In the genomic region with DNA sequence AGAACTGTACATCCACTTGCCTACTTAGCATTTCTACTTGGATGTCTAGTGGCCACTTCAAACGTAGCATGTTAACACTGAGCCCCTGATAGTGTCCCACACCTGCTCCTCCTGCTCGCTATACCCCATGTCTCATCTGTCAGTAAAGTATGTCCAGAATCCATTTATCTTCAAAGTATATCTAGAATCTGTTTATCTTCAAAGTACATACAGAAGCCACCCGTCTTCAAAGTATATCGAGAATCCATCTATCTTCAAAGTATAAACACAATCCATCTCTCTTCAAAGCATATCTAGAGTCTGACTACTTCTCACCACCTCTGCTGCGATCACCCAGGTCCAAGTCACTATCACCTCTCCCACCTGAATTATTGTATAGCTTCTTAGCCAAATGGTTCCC, we compare ENCODE assay signal across 33 cellular contexts.
"Had no signal": no experiment of that assay in that cellular context is flagged by ENCODE, and none has a peak within 500 bp of the region (broad histone marks: within the 10 kb centered on the region; RNA-seq: fewer than 3 reads in every experiment).

No MANE protein-coding gene starts in this region.

- H3K27ac ChIP-seq: brain microvascular endothelial cell, Peyer's patch had no signal

- ATAC-seq: activated CD4-positive, alpha-beta T cell treated with anti-CD3 and anti-CD28 coated beads for 36 hours; activated CD8-positive, alpha-beta T cell treated with anti-CD3 and anti-CD28 coated beads, Interleukin-2, amount 10 ng/mL, durations not matched to agents 7 days and 5 days; PC-3 had no signal

- DNase-seq: activated CD4-positive, alpha-beta T cell treated with anti-CD3 and anti-CD28 coated beads for 36 hours; activated CD4-positive, alpha-beta T cell treated with anti-CD3 and anti-CD28 coated beads, Interleukin-2, amount 10 ng/mL, durations not matched to agents 7 days and 5 days; activated CD4-positive, alpha-beta T cell treated with anti-CD3 and anti-CD28 coated beads, Interleukin-2, amount 50 U/mL, for 48 hours; activated CD8-positive, alpha-beta T cell treated with anti-CD3 and anti-CD28 coated beads, Interleukin-2, amount 10 ng/mL, durations not matched to agents 7 days and 5 days; activated gamma-delta T cell treated with Interleukin-2 at 50 U/mL for 16 hours; activated naive CD4-positive, alpha-beta T cell treated with anti-CD3 and anti-CD28 coated beads for 36 hours; activated naive CD8-positive, alpha-beta T cell treated with anti-CD3 and anti-CD28 coated beads for 36 hours; activated T-cell treated with anti-CD3 and anti-CD28 coated beads, Interleukin-2, amount 50 U/mL, for 24 hours; amniotic stem cell; aorta; brain microvascular endothelial cell; central memory CD4-positive, alpha-beta T cell; Kasumi-1; KG1; MG63; NCI-H1048; NCI-H1105 treated with DMSO at 0.1 percent for 48 hours; NCI-H1436; NCI-H1694; NCI-H1930; NCI-H2081 treated with DMSO at 0.1 percent for 48 hours; NCI-H2171; NCI-H2227 treated with DMSO at 0.1 percent for 48 hours; NCI-H446 treated with DMSO at 0.1 percent for 48 hours; NCI-H526; NCI-H748 treated with DMSO at 0.1 percent for 48 hours; NK-92 treated with Interleukin-12 subunit alpha and Interleukin-12 subunit beta, amount 100 ng/mL, for 24 hours; PC-3; Peyer's patch; RPMI8226; SHP77 treated with DMSO at 0.1 percent for 48 hours; SW 1271; T1000 had no signal

- H3K36me3 Mint-ChIP-seq: activated naive CD8-positive, alpha-beta T cell treated with anti-CD3 and anti-CD28 coated beads for 36 hours had no signal

- H3K4me3 Mint-ChIP-seq: activated CD4-positive, alpha-beta T cell treated with anti-CD3 and anti-CD28 coated beads for 36 hours; activated CD4-positive, alpha-beta T cell treated with anti-CD3 and anti-CD28 coated beads, Interleukin-2, amount 10 ng/mL, durations not matched to agents 7 days and 5 days; activated CD8-positive, alpha-beta T cell treated with anti-CD3 and anti-CD28 coated beads, Interleukin-2, amount 10 ng/mL, durations not matched to agents 7 days and 5 days; activated naive CD4-positive, alpha-beta T cell treated with anti-CD3 and anti-CD28 coated beads for 36 hours; activated naive CD8-positive, alpha-beta T cell treated with anti-CD3 and anti-CD28 coated beads for 36 hours; activated T-cell treated with anti-CD3 and anti-CD28 coated beads, Interleukin-2, amount 50 U/mL, for 24 hours had no signal

- H3K27ac Mint-ChIP-seq: activated CD4-positive, alpha-beta T cell treated with anti-CD3 and anti-CD28 coated beads for 36 hours; activated CD4-positive, alpha-beta T cell treated with anti-CD3 and anti-CD28 coated beads, Interleukin-2, amount 10 ng/mL, durations not matched to agents 7 days and 5 days; activated CD8-positive, alpha-beta T cell treated with anti-CD3 and anti-CD28 coated beads, Interleukin-2, amount 10 ng/mL, durations not matched to agents 7 days and 5 days; activated naive CD4-positive, alpha-beta T cell treated with anti-CD3 and anti-CD28 coated beads for 36 hours; activated naive CD8-positive, alpha-beta T cell treated with anti-CD3 and anti-CD28 coated beads for 36 hours; activated T-cell treated with anti-CD3 and anti-CD28 coated beads, Interleukin-2, amount 50 U/mL, for 24 hours had no signal

- H3K9me3 Mint-ChIP-seq: activated CD4-positive, alpha-beta T cell treated with anti-CD3 and anti-CD28 coated beads, Interleukin-2, amount 10 ng/mL, durations not matched to agents 7 days and 5 days; activated naive CD4-positive, alpha-beta T cell treated with anti-CD3 and anti-CD28 coated beads for 36 hours; activated naive CD8-positive, alpha-beta T cell treated with anti-CD3 and anti-CD28 coated beads for 36 hours; activated T-cell treated with anti-CD3 and anti-CD28 coated beads, Interleukin-2, amount 50 U/mL, for 24 hours had no signal

- H3K27me3 ChIP-seq: brain microvascular endothelial cell, MG63, Peyer's patch had no signal
